ENCODE assay signal across 19 cellular contexts in the genomic region with DNA sequence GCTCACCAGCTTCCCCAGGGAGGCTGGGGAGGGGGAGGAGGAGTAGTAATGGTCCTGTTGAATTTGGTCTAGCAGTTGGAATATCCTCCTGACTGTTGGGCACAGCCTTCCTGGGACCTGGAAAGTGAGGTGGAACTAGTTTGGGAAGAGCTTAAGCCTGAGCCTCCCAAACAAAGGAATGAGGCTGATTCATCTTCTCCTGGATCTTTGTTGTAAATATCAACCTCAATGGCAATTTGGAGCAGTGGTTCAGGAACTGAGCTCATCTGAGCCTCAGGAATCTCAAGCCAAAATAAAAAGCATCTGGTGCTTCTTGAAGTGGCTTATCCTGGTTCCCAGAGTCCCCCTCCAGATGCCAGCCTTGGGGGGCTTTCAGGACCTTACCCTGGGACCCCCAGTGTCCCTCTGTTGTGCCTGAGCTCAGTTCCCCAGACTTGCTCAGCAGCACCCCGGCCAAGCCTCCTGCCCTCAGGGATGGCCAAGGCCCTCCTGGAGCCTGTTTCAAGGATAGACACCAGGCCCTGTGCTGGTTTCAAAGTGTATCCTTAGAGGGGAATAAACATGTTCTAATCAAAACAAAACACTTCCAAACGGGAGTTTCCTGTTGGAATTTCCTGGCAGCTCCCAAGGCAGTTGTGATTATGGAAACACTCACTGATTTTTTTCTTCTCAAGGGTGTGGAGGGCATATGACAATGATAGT.
DNase-seq lines count a peak whose midpoint lies in the region; ATAC-seq and TF ChIP-seq lines count a peak whose summit lies in the region.
"Had no signal": no experiment of that assay in that cellular context is flagged by ENCODE, and none has a peak within 500 bp of the region (broad histone marks: within the 10 kb centered on the region; RNA-seq: fewer than 3 reads in every experiment).

No MANE protein-coding gene starts in this region.

- no peaks in the 10 kb centered on the region for H3K36me3 ChIP-seq in upper lobe of left lung
- H3K36me3 ChIP-seq: transverse colon had no signal

- TF ChIP-seq CTCF in omental fat pad (IDR thresholded peaks at IDR 0.05) (no peak), upper lobe of left lung (IDR thresholded peaks at IDR 0.05) (no peak)

- DNase-seq in right cardiac atrium (no peak), omental fat pad (ENCODE audit: low spot score) (no peak), upper lobe of left lung (no peak), pons (ENCODE audit: low spot score) (no peak)
- DNase-seq in stimulated activated CD4-positive, alpha-beta T cell treated with anti-CD3 and anti-CD28 coated beads, Interleukin-4, amount 100 ng/mL, for 1 hour: no peak
- DNase-seq: activated CD4-positive, alpha-beta memory T cell treated with anti-CD3 and anti-CD28 coated beads for 36 hours; activated naive CD4-positive, alpha-beta T cell treated with anti-CD3 and anti-CD28 coated beads, Interleukin-2, amount 50 U/mL, for 16 hours; activated T-cell treated with anti-CD3 and anti-CD28 coated beads, Interleukin-2, amount 50 U/mL, for 24 hours; DMS79; erythroblast; NCI-H1048; NCI-H524 treated with DMSO at 0.1 percent for 48 hours; nucleus accumbens; SHP77 treated with DMSO at 0.1 percent for 48 hours; transverse colon had no signal

- H3K27ac ChIP-seq in right cardiac atrium (ENCODE audit: low read length): peak overlapping the region; percentile 71
- peak overlapping the region in 2 of 4 donors; percentile 45 to 65 for H3K27ac ChIP-seq in upper lobe of left lung
- H3K27ac ChIP-seq: transverse colon had no signal

- TF ChIP-seq EP300 in upper lobe of left lung (IDR thresholded peaks at IDR 0.05): peak in 2 of 4 donors; percentile 5 to 36

- intact Hi-C loops in right cardiac atrium (cut with DNase I): no loop called here

- no peak for TF ChIP-seq POLR2A in upper lobe of left lung (IDR thresholded peaks at IDR 0.05)

- H3K4me3 ChIP-seq in right cardiac atrium (ENCODE audit: low read length) (no peak overlapping the region), upper lobe of left lung (no peak overlapping the region)
- H3K4me3 ChIP-seq: coronary artery, transverse colon had no signal

- 25% methylated on average over 2 of the region's 2 CpGs for WGBS in right cardiac atrium
- 38 to 51% methylated on average over 2 of the region's 2 CpGs for WGBS in upper lobe of left lung, 2 donors

- peak; percentile 29 for ATAC-seq in esophagus mucosa
- peak; percentile 62 to 84 for ATAC-seq in right cardiac atrium
- ATAC-seq in omental fat pad (ENCODE audit: low FRiP score): peak; percentile 7
- peak; percentile 27 to 35 for ATAC-seq in upper lobe of left lung (ENCODE audit: low FRiP score in 2 of 2)
- ATAC-seq in GM18873 (IDR thresholded peaks at IDR 0.05; ENCODE audit: low FRiP score, unreplicated experiment): no peak
- ATAC-seq: stimulated activated memory B cell treated with anti-CD40 and anti-IgM and Interleukin-4, amounts not matched to agents 10 μg/mL and 1 μg/mL and 100 μg/mL, for 72 hours had no signal

- H3K4me1 ChIP-seq in right cardiac atrium (ENCODE audit: control insufficient read depth, insufficient read depth, low read length): peaks cover 2% of the 10 kb centered on the region
- peaks cover 4 to 17% (median 7%) of the 10 kb centered on the region in 4 donors for H3K4me1 ChIP-seq in upper lobe of left lung

- no peaks in the 10 kb centered on the region for H3K27me3 ChIP-seq in right cardiac atrium (ENCODE audit: control insufficient read depth, insufficient read depth)
- H3K27me3 ChIP-seq in upper lobe of left lung: no peaks in the 10 kb centered on the region
- H3K27me3 ChIP-seq: transverse colon had no signal

- no peaks in the 10 kb centered on the region for H3K9me3 ChIP-seq in right cardiac atrium (ENCODE audit: control insufficient read depth, low read length)
- H3K9me3 ChIP-seq in upper lobe of left lung: no peaks in the 10 kb centered on the region
- H3K9me3 ChIP-seq: transverse colon had no signal
